Comparison of ENCODE assay signal across 15 cellular contexts in genomic region chr17:79984877-79985276, GRCh38. TPM values are rescaled to one million over a fixed set of nuclear protein-coding genes. Genes with fewer than 3 reads are reported as not detected.
"Had no signal": no experiment of that assay in that cellular context is flagged by ENCODE, and none has a peak within 500 bp of the region (broad histone marks: within the 10 kb centered on the region; RNA-seq: fewer than 3 reads in every experiment).

No MANE protein-coding gene starts in this region.

- H3K4me1 ChIP-seq: ascending aorta, foreskin keratinocyte had no signal

- H3K4me3 ChIP-seq: ascending aorta, pancreas, thyroid gland, vagina had no signal

- H3K27ac Mint-ChIP-seq: activated B cell treated with CpG ODN at 0.5 μM for 24 hours; activated CD4-positive, alpha-beta T cell treated with anti-CD3 and anti-CD28 coated beads, Interleukin-2, amount 10 ng/mL, durations not matched to agents 24 days and 14 days; activated naive CD8-positive, alpha-beta T cell treated with anti-CD3 and anti-CD28 coated beads for 36 hours; immature natural killer cell; nephron progenitor cell had no signal

- H3K4me3 Mint-ChIP-seq: activated B cell treated with CpG ODN at 0.5 μM for 24 hours; activated CD4-positive, alpha-beta T cell treated with anti-CD3 and anti-CD28 coated beads, Interleukin-2, amount 10 ng/mL, durations not matched to agents 24 days and 14 days; activated naive CD8-positive, alpha-beta T cell treated with anti-CD3 and anti-CD28 coated beads for 36 hours; immature natural killer cell; nephron progenitor cell had no signal

- H3K27ac ChIP-seq: ascending aorta, foreskin keratinocyte, pancreas, thyroid gland, vagina had no signal

- H3K36me3 Mint-ChIP-seq: activated naive CD8-positive, alpha-beta T cell treated with anti-CD3 and anti-CD28 coated beads for 36 hours; immature natural killer cell had no signal

- H3K9me3 Mint-ChIP-seq: activated B cell treated with CpG ODN at 0.5 μM for 24 hours; activated CD4-positive, alpha-beta T cell treated with anti-CD3 and anti-CD28 coated beads, Interleukin-2, amount 10 ng/mL, durations not matched to agents 24 days and 14 days; activated naive CD8-positive, alpha-beta T cell treated with anti-CD3 and anti-CD28 coated beads for 36 hours; immature natural killer cell; nephron progenitor cell had no signal

- H3K9me3 ChIP-seq: ascending aorta, pancreas, thyroid gland, vagina had no signal

- H3K36me3 ChIP-seq: ascending aorta, pancreas, thyroid gland, vagina had no signal

- ATAC-seq: foreskin keratinocyte, left colon, pancreas had no signal

- H3K27me3 ChIP-seq: ascending aorta, foreskin keratinocyte, pancreas, thyroid gland, vagina had no signal

- DNase-seq: activated B cell treated with CpG ODN at 0.5 μM for 24 hours; activated CD4-positive, alpha-beta T cell treated with anti-CD3 and anti-CD28 coated beads, Interleukin-2, amount 10 ng/mL, durations not matched to agents 24 days and 14 days; activated effector memory CD4-positive, alpha-beta T cell treated with anti-CD3 and anti-CD28 coated beads, Interleukin-2, amount 50 U/mL, for 16 hours; activated naive CD8-positive, alpha-beta T cell treated with anti-CD3 and anti-CD28 coated beads for 36 hours; activated T-cell treated with anti-CD3 and anti-CD28 coated beads, Interleukin-2, amount 50 U/mL, for 1 hour; foreskin keratinocyte; immature natural killer cell; nephron progenitor cell; small intestine; T-helper 1 cell; thyroid gland had no signal

- H3K4me1 Mint-ChIP-seq: activated B cell treated with CpG ODN at 0.5 μM for 24 hours, immature natural killer cell had no signal

- H3K27me3 Mint-ChIP-seq: activated B cell treated with CpG ODN at 0.5 μM for 24 hours; activated CD4-positive, alpha-beta T cell treated with anti-CD3 and anti-CD28 coated beads, Interleukin-2, amount 10 ng/mL, durations not matched to agents 24 days and 14 days; activated naive CD8-positive, alpha-beta T cell treated with anti-CD3 and anti-CD28 coated beads for 36 hours had no signal

RNA-seq across cellular contexts. Expression of gene CCDC40, which starts 51.6 kb away (rescaled TPM):
- polyA plus RNA-seq: immature natural killer cell had no signal
